Comparison of ENCODE assay signal across 9 cellular contexts in genomic region chr7:155811895-155812761, GRCh38. TPM values are rescaled to one million over a fixed set of nuclear protein-coding genes. Genes with fewer than 3 reads are reported as not detected.
DNase-seq lines count a peak whose midpoint lies in the region; ATAC-seq, FAIRE-seq and TF ChIP-seq lines count a peak whose summit lies in the region.
"Had no signal": no experiment of that assay in that cellular context is flagged by ENCODE, and none has a peak within 500 bp of the region (broad histone marks: within the 10 kb centered on the region; RNA-seq: fewer than 3 reads in every experiment).

Gene SHH, minus strand, starts transcription at chr7:155812463. Its CDS starts 341 bp downstream, at chr7:155812122.

- H2AFZ ChIP-seq in astrocyte (ENCODE audit: low read depth, low read length) = peak within 1 kb of the TSS; percentile 34

- H3K4me1 ChIP-seq in astrocyte (ENCODE audit: insufficient read depth, low read length) = peaks cover 13% of the 10 kb centered on the region
- peaks cover 0 to 39% (median 6%) of the 10 kb centered on the region in 4 donors for H3K4me1 ChIP-seq in right lobe of liver
- peaks cover 25 to 55% (median 43%) of the 10 kb centered on the region in 4 donors for H3K4me1 ChIP-seq in upper lobe of left lung
- H3K4me1 ChIP-seq in tibial artery = peaks cover 0 to 46% (median 27%) of the 10 kb centered on the region in 4 donors

- H3K4me3 Mint-ChIP-seq in activated naive CD4-positive, alpha-beta T cell treated with anti-CD3 and anti-CD28 coated beads, Interleukin-2, amount 10 ng/mL, durations not matched to agents 7 days and 5 days = peak within 1 kb of the TSS; percentile 22
- H3K4me3 Mint-ChIP-seq in astrocyte (ENCODE audit: unreplicated experiment) = peak within 1 kb of the TSS; percentile 84

- intact Hi-C loops in right lobe of liver (cut with DNase I) (loop anchor here in 1 of 2 donors (10.0 kb wide), 1 partner anchor 343 kb away; no protein-coding TSS in a partner anchor), tibial artery (cut with DNase I; ENCODE audit: low total_unique reads) (no loop called here)

- H3K36me3 ChIP-seq in astrocyte (ENCODE audit: insufficient read depth, low read length) (no peaks in the 10 kb centered on the region), right lobe of liver (no peaks in the 10 kb centered on the region), upper lobe of left lung (no peaks in the 10 kb centered on the region), tibial artery (no peaks in the 10 kb centered on the region)

- no peaks in the 10 kb centered on the region for H3K79me2 ChIP-seq in astrocyte (ENCODE audit: insufficient read depth, low read length)

- no peak for TF ChIP-seq EP300 in upper lobe of left lung (IDR thresholded peaks at IDR 0.05)

- peaks cover 2% of the 10 kb centered on the region for H3K36me3 Mint-ChIP-seq in activated naive CD4-positive, alpha-beta T cell treated with anti-CD3 and anti-CD28 coated beads, Interleukin-2, amount 10 ng/mL, durations not matched to agents 7 days and 5 days
- H3K36me3 Mint-ChIP-seq in astrocyte (ENCODE audit: low read depth, unreplicated experiment) = peaks cover 3% of the 10 kb centered on the region

- TF ChIP-seq POLR2A in right lobe of liver (IDR thresholded peaks at IDR 0.05) (no peak), upper lobe of left lung (IDR thresholded peaks at IDR 0.05) (peak in 1 of 4 donors; percentile 9)

- CTCF ChIA-PET in activated naive CD4-positive, alpha-beta T cell treated with anti-CD3 and anti-CD28 coated beads, Interleukin-2, amount 10 ng/mL, durations not matched to agents 7 days and 5 days (lab: Charles Lee) = interaction anchor here (0.7 to 1.6 kb wide), 2 partner anchors 340 to 1017 kb away, joined by 3 read pairs; no protein-coding TSS in a partner anchor

- H3K4me3 ChIP-seq in astrocyte (ENCODE audit: insufficient read depth, low read depth, low read length) (peak within 1 kb of the TSS; percentile 29), right lobe of liver (peak within 1 kb of the TSS; percentile 36 to 50 (median 45)), upper lobe of left lung (peak within 1 kb of the TSS in 3 of 4 donors; percentile 38 to 52 (median 43)), tibial artery (no peak within 1 kb of the TSS)

- H3K4me1 Mint-ChIP-seq in activated naive CD4-positive, alpha-beta T cell treated with anti-CD3 and anti-CD28 coated beads, Interleukin-2, amount 10 ng/mL, durations not matched to agents 7 days and 5 days = peaks cover 24% of the 10 kb centered on the region
- H3K4me1 Mint-ChIP-seq in astrocyte (ENCODE audit: low read depth, unreplicated experiment) = peaks cover 11% of the 10 kb centered on the region

- H3K9me3 Mint-ChIP-seq in activated naive CD4-positive, alpha-beta T cell treated with anti-CD3 and anti-CD28 coated beads, Interleukin-2, amount 10 ng/mL, durations not matched to agents 7 days and 5 days = peaks cover 1% of the 10 kb centered on the region
- peaks cover 3% of the 10 kb centered on the region for H3K9me3 Mint-ChIP-seq in astrocyte (ENCODE audit: unreplicated experiment)

- no peak for FAIRE-seq in astrocyte (lab: Jason Lieb, UNC)

- TF ChIP-seq CTCF in astrocyte (IDR thresholded peaks at IDR 0.05; ENCODE audit: insufficient read depth, low read depth, low read length) (no peak), right lobe of liver (IDR thresholded peaks at IDR 0.05) (no peak), upper lobe of left lung (IDR thresholded peaks at IDR 0.05) (no peak), tibial artery (IDR thresholded peaks at IDR 0.05) (no peak)

- H3K27ac ChIP-seq in astrocyte (ENCODE audit: low read depth, low read length) (no peak within 1 kb of the TSS), right lobe of liver (no peak within 1 kb of the TSS), upper lobe of left lung (no peak within 1 kb of the TSS), tibial artery (no peak within 1 kb of the TSS)

- H3K27ac Mint-ChIP-seq in activated naive CD4-positive, alpha-beta T cell treated with anti-CD3 and anti-CD28 coated beads, Interleukin-2, amount 10 ng/mL, durations not matched to agents 7 days and 5 days = no peak within 1 kb of the TSS
- no peak within 1 kb of the TSS for H3K27ac Mint-ChIP-seq in astrocyte (ENCODE audit: unreplicated experiment)

- H3K9me3 ChIP-seq in astrocyte (ENCODE audit: insufficient read depth, low read depth, low read length) (no peaks in the 10 kb centered on the region), right lobe of liver (no peaks in the 10 kb centered on the region), upper lobe of left lung (no peaks in the 10 kb centered on the region), tibial artery (no peaks in the 10 kb centered on the region)

- peak within 1 kb of the TSS; percentile 82 for H3K4me2 ChIP-seq in astrocyte (ENCODE audit: low read length)

- 3% methylated on average over 35 of the region's 53 CpGs for WGBS in right lobe of liver (ENCODE audit: insufficient coverage, low coverage, low lambda C conversion rate, missing lambda C conversion rate)
- WGBS in upper lobe of left lung, 2 donors = 2 to 3% methylated on average over 36 to 53 of the region's 53 CpGs

- DNase-seq in activated naive CD4-positive, alpha-beta T cell treated with anti-CD3 and anti-CD28 coated beads, Interleukin-2, amount 10 ng/mL, durations not matched to agents 7 days and 5 days = no peak
- no peak for DNase-seq in activated naive CD4-positive, alpha-beta T cell treated with Interleukin-2 at 50 U/mL for 16 hours
- DNase-seq in astrocyte (ENCODE audit: low read depth) (no peak), right lobe of liver (peak in 1 of 3 donors; percentile 52), upper lobe of left lung (peak in 1 of 2 donors; percentile 84), tibial artery (no peak), HuH-7 (ENCODE audit: low spot score) (no peak)
- DNase-seq: activated CD4-positive, alpha-beta T cell treated with anti-CD3 and anti-CD28 coated beads for 48 hours had no signal

- H3K9ac ChIP-seq in astrocyte (ENCODE audit: low read length) = no peak within 1 kb of the TSS

- ATAC-seq in right lobe of liver = no peak
- ATAC-seq in upper lobe of left lung (ENCODE audit: low FRiP score in 2 of 2) = no peak
- no peak for ATAC-seq in HG02852 (IDR thresholded peaks at IDR 0.05; ENCODE audit: unreplicated experiment)

- peaks cover 96% of the 10 kb centered on the region for H3K27me3 Mint-ChIP-seq in activated naive CD4-positive, alpha-beta T cell treated with anti-CD3 and anti-CD28 coated beads, Interleukin-2, amount 10 ng/mL, durations not matched to agents 7 days and 5 days
- H3K27me3 Mint-ChIP-seq in astrocyte (ENCODE audit: low read depth, unreplicated experiment) = peaks cover 67% of the 10 kb centered on the region

- peaks cover 61% of the 10 kb centered on the region for H3K27me3 ChIP-seq in astrocyte (ENCODE audit: insufficient read depth, low read length)
- H3K27me3 ChIP-seq in right lobe of liver = no peaks in the 10 kb centered on the region
- H3K27me3 ChIP-seq in upper lobe of left lung = peaks cover 0 to 46% (median 18%) of the 10 kb centered on the region in 4 donors
- H3K27me3 ChIP-seq in tibial artery = peaks cover 0 to 98% of the 10 kb centered on the region in 2 donors

- peaks cover 11% of the 10 kb centered on the region for H4K20me1 ChIP-seq in astrocyte (ENCODE audit: insufficient read depth, low read length)

RNA-seq across cellular contexts. Expression of gene SHH, which starts in this region (rescaled TPM):
- 0.16 and 0.79 TPM in 2 replicates for total RNA-seq in astrocyte
- total RNA-seq in right lobe of liver = 10 to 100 TPM in 4 of 6 experiments, 1 to 10 TPM in 2; 6.8 to 18.6 (median 12.4) TPM
- 1 to 10 TPM; 6.1 to 9.6 (median 6.2) TPM for total RNA-seq in upper lobe of left lung

Comparison
In these comparisons a context has a peak if more than half of its experiments do, and no peak if none do; other contexts are left out.
1. H3K4me3 ChIP-seq: peak in astrocyte (single experiment), right lobe of liver (3 of 3) and upper lobe of left lung (3 of 4); none in tibial artery (0 of 2).